In the genomic region with DNA sequence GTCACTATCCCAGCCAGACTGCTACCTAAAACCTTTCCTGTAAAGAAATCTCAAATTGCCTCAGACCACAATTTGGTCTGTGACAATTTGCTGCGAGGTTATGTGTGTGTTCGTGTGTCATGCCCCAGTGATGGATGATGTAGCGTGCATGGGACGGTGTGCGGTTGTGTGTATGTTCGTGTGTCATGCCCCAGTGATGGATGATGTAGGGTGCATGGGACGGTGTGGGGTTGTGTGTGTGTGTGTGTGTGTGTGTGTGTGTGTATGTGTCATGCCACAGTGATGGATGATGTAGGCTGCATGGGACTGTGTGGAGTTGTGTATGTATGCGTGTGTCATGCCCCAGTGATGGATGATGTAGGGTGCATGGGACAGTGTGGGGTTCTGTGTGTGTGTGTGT, we compare ENCODE assay signal across 25 cellular contexts. TPM values are rescaled to one million over a fixed set of nuclear protein-coding genes. Genes with fewer than 3 reads are reported as not detected.
"Had no signal": no experiment of that assay in that cellular context is flagged by ENCODE, and none has a peak within 500 bp of the region (broad histone marks: within the 10 kb centered on the region; RNA-seq: fewer than 3 reads in every experiment).

No MANE protein-coding gene starts in this region.

- H3K4me1 ChIP-seq: body of pancreas, Peyer's patch had no signal

- H3K9me3 ChIP-seq: body of pancreas, Peyer's patch had no signal

- DNase-seq: activated B cell treated with CpG ODN at 0.5 μM for 24 hours; activated CD4-positive, alpha-beta T cell treated with anti-CD3 and anti-CD28 coated beads for 1 hour; activated CD4-positive, alpha-beta T cell treated with anti-CD3 and anti-CD28 coated beads, Interleukin-2, amount 10 ng/mL, durations not matched to agents 24 days and 14 days; activated CD4-positive, alpha-beta T cell treated with anti-CD3 and anti-CD28 coated beads, Interleukin-2, amount 50 U/mL, for 48 hours; activated CD8-positive, alpha-beta memory T cell treated with anti-CD3 and anti-CD28 coated beads for 24 hours; activated effector memory CD4-positive, alpha-beta T cell treated with anti-CD3 and anti-CD28 coated beads, Interleukin-2, amount 50 U/mL, for 16 hours; activated naive CD4-positive, alpha-beta T cell treated with Interleukin-2 at 50 U/mL for 16 hours; activated naive CD8-positive, alpha-beta T cell treated with anti-CD3 and anti-CD28 coated beads for 36 hours; activated T-cell treated with anti-CD3 and anti-CD28 coated beads, Interleukin-2, amount 50 U/mL, for 4 hours; aorta; body of pancreas; Karpas-422; MM.1S; NCI-H1105; NCI-H1436 treated with DMSO at 0.1 percent for 48 hours; NCI-H187 treated with DMSO at 0.1 percent for 48 hours; NCI-H2081 treated with DMSO at 0.1 percent for 48 hours; NCI-H446; NCI-H524; Peyer's patch; SHP77; T-helper 17 cell; T-helper 9 cell had no signal

- ATAC-seq: activated T-cell treated with anti-CD3 and anti-CD28 coated beads, Interleukin-2, amount 50 U/mL, for 4 hours; body of pancreas; T-helper 17 cell had no signal

- H3K27ac ChIP-seq: body of pancreas, Peyer's patch had no signal

- H3K27me3 ChIP-seq: body of pancreas, Peyer's patch had no signal

- H3K36me3 ChIP-seq: Peyer's patch had no signal

- H3K27me3 Mint-ChIP-seq: activated B cell treated with CpG ODN at 0.5 μM for 24 hours; activated CD4-positive, alpha-beta T cell treated with anti-CD3 and anti-CD28 coated beads, Interleukin-2, amount 10 ng/mL, durations not matched to agents 24 days and 14 days; activated naive CD8-positive, alpha-beta T cell treated with anti-CD3 and anti-CD28 coated beads for 36 hours; central memory CD8-positive, alpha-beta T cell; T-helper 17 cell had no signal

- H3K9me3 Mint-ChIP-seq: activated B cell treated with CpG ODN at 0.5 μM for 24 hours; activated naive CD8-positive, alpha-beta T cell treated with anti-CD3 and anti-CD28 coated beads for 36 hours; activated T-cell treated with anti-CD3 and anti-CD28 coated beads, Interleukin-2, amount 50 U/mL, for 4 hours; central memory CD8-positive, alpha-beta T cell had no signal

- H3K4me3 ChIP-seq: body of pancreas, Peyer's patch had no signal

- H3K4me1 Mint-ChIP-seq: activated B cell treated with CpG ODN at 0.5 μM for 24 hours had no signal

- H3K4me3 Mint-ChIP-seq: activated B cell treated with CpG ODN at 0.5 μM for 24 hours; activated CD4-positive, alpha-beta T cell treated with anti-CD3 and anti-CD28 coated beads, Interleukin-2, amount 10 ng/mL, durations not matched to agents 24 days and 14 days; activated naive CD8-positive, alpha-beta T cell treated with anti-CD3 and anti-CD28 coated beads for 36 hours; activated T-cell treated with anti-CD3 and anti-CD28 coated beads, Interleukin-2, amount 50 U/mL, for 4 hours; central memory CD8-positive, alpha-beta T cell; T-helper 17 cell had no signal

- H3K27ac Mint-ChIP-seq: activated B cell treated with CpG ODN at 0.5 μM for 24 hours; activated CD4-positive, alpha-beta T cell treated with anti-CD3 and anti-CD28 coated beads, Interleukin-2, amount 10 ng/mL, durations not matched to agents 24 days and 14 days; activated naive CD8-positive, alpha-beta T cell treated with anti-CD3 and anti-CD28 coated beads for 36 hours; T-helper 17 cell had no signal

RNA-seq across cellular contexts. Expression of a gene that starts 9.4 kb away (rescaled TPM):
- total RNA-seq: activated CD4-positive, alpha-beta T cell treated with anti-CD3 and anti-CD28 coated beads, Interleukin-2, amount 10 ng/mL, durations not matched to agents 24 days and 14 days; SK-MEL-5 had no signal

RNA-seq across cellular contexts. Expression of a gene that starts 34.3 kb away (rescaled TPM):
- total RNA-seq: SK-MEL-5 had no signal
